Comparison of ENCODE assay signal across 10 cellular contexts in the genomic region with DNA sequence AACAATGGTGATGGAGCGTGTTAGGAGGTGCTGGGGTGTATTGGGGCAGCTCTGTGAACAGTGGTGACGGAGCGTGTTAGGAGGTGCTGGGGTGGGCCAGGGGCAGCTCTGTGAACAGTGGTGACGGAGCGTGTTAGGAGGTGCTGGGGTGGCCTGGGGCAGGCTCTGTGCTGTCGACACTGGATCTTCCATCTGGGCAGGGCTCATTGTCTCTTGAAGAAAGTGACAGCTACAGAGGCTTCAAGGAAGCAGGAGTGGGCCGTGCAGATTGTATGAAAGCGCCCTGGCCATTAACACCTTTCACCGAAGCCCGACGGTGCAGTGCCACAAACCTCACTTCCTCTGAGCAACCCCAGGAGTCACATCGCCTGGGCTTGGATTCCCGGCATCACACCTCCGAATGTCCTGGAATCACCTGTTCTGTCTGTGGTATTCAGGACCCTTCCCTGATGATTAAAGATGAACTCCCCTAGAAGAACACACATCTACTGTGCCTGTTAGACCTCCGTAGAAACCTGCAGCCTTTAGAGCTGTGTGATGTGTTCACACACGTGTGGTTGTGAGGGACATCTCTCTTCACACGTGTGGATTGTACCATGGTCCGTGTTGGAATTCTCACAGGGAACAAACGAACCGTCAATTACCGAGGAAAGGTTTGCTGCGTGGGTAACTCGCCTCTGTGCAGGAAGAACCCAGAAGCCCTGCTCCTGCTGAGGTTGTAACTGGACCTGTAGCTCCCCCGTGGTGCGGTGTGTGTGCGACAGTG.
"Had no signal": no experiment of that assay in that cellular context is flagged by ENCODE, and none has a peak within 500 bp of the region (broad histone marks: within the 10 kb centered on the region; RNA-seq: fewer than 3 reads in every experiment).

No MANE protein-coding gene starts in this region.

- H3K36me3 ChIP-seq: HAP-1 had no signal

- FAIRE-seq: H1, H54, HTR-8/SVneo, K562 had no signal

- DNase-seq: HFFc6, IMR-90, KG1 had no signal

- H3K4me3 Mint-ChIP-seq: GM23338, HFFc6 had no signal

- ATAC-seq: GM23338, HCT116, K562 had no signal

- H3K4me1 ChIP-seq: HAP-1 had no signal

- H3K9me3 ChIP-seq: HAP-1 had no signal

- H3K4me3 ChIP-seq: GM23338, HAP-1, K562 had no signal

- H3K4me2 ChIP-seq: GM23338 had no signal

- H2AFZ ChIP-seq: GM23338 had no signal

- H3K9me3 Mint-ChIP-seq: GM23338 had no signal

- H3K27ac Mint-ChIP-seq: GM23338, HFFc6 had no signal
